ENCODE assay signal across 12 cellular contexts in genomic region chr1:38076038-38076437, GRCh38. TPM values are rescaled to one million over a fixed set of nuclear protein-coding genes. Genes with fewer than 3 reads are reported as not detected.
DNase-seq lines count a peak whose midpoint lies in the region; ATAC-seq and TF ChIP-seq lines count a peak whose summit lies in the region.
"Had no signal": no experiment of that assay in that cellular context is flagged by ENCODE, and none has a peak within 500 bp of the region (broad histone marks: within the 10 kb centered on the region; RNA-seq: fewer than 3 reads in every experiment).

No MANE protein-coding gene starts in this region.

- no peaks in the 10 kb centered on the region for H3K27me3 ChIP-seq in liver (ENCODE audit: control insufficient read depth in 4 of 4, insufficient read depth in 4 of 4, low read length in 3 of 4)

- in situ Hi-C loops in T47D (cut with HindIII; ENCODE audit: low pct_unique_long_range_greater_than_20kb, low sequenced_read_pairs), result no loop called here

- no peak for TF ChIP-seq RAD21 in liver (IDR thresholded peaks at IDR 0.05)

- ATAC-seq in HG02870 (IDR thresholded peaks at IDR 0.05; ENCODE audit: unreplicated experiment) (no peak), HG02642 (IDR thresholded peaks at IDR 0.05; ENCODE audit: poor library complexity, unreplicated experiment) (no peak)

- no peak overlapping the region for H3K9ac ChIP-seq in liver (ENCODE audit: low read depth in 1 of 2, low read length in 2 of 2)

- no peak for TF ChIP-seq CTCF in liver (IDR thresholded peaks at IDR 0.05; ENCODE audit: low read depth, low read length, missing input control)

- WGBS in liver, result 41% methylated on average over 6 of the region's 6 CpGs

- no peak overlapping the region for H3K4me3 ChIP-seq in liver (ENCODE audit: low read depth in 1 of 3, low read length in 3 of 3)
- H3K4me3 ChIP-seq: transverse colon had no signal

- no peaks in the 10 kb centered on the region for H3K9me3 ChIP-seq in liver (ENCODE audit: control insufficient read depth in 4 of 4, low read length in 3 of 4)
- H3K9me3 ChIP-seq: transverse colon had no signal

- peak; percentile 48 for DNase-seq in EH (ENCODE audit: low read depth)
- peak; percentile 25 for DNase-seq in M059J (ENCODE audit: low read depth)
- DNase-seq in T47D (ENCODE audit: low read depth in 1 of 2, low spot score in 1 of 2), result peak; percentile 30 to 63
- no peak for DNase-seq in occipital lobe (lab: John Stamatoyannopoulos, UW)
- DNase-seq in germinal center (ENCODE audit: low spot score), result no peak
- DNase-seq: activated effector memory CD4-positive, alpha-beta T cell treated with Interleukin-2 at 50 U/mL for 16 hours; central memory CD4-positive, alpha-beta T cell; transverse colon had no signal

- H3K27ac ChIP-seq in liver (ENCODE audit: low read depth in 1 of 2, low read length in 2 of 2), result no peak overlapping the region
- H3K27ac ChIP-seq: transverse colon had no signal

- H3K36me3 ChIP-seq in liver (ENCODE audit: control insufficient read depth in 4 of 4, insufficient read depth in 3 of 4, low read depth in 1 of 4, low read length in 3 of 4), result no peaks in the 10 kb centered on the region
- H3K36me3 ChIP-seq: transverse colon had no signal

- no peaks in the 10 kb centered on the region for H3K4me1 ChIP-seq in liver (ENCODE audit: control insufficient read depth in 4 of 4, insufficient read depth in 4 of 4, low read length in 3 of 4)
- H3K4me1 ChIP-seq: transverse colon had no signal

TF ChIP-seq in liver, 16 proteins besides CTCF, POLR2A, EP300 and RAD21:
- TF ChIP-seq, protein P1, sequence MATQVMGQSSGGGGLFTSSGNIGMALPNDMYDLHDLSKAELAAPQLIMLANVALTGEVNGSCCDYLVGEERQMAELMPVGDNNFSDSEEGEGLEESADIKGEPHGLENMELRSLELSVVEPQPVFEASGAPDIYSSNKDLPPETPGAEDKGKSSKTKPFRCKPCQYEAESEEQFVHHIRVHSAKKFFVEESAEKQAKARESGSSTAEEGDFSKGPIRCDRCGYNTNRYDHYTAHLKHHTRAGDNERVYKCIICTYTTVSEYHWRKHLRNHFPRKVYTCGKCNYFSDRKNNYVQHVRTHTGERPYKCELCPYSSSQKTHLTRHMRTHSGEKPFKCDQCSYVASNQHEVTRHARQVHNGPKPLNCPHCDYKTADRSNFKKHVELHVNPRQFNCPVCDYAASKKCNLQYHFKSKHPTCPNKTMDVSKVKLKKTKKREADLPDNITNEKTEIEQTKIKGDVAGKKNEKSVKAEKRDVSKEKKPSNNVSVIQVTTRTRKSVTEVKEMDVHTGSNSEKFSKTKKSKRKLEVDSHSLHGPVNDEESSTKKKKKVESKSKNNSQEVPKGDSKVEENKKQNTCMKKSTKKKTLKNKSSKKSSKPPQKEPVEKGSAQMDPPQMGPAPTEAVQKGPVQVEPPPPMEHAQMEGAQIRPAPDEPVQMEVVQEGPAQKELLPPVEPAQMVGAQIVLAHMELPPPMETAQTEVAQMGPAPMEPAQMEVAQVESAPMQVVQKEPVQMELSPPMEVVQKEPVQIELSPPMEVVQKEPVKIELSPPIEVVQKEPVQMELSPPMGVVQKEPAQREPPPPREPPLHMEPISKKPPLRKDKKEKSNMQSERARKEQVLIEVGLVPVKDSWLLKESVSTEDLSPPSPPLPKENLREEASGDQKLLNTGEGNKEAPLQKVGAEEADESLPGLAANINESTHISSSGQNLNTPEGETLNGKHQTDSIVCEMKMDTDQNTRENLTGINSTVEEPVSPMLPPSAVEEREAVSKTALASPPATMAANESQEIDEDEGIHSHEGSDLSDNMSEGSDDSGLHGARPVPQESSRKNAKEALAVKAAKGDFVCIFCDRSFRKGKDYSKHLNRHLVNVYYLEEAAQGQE (IDR thresholded peaks at IDR 0.05), result peak; percentile 98
- no peak for TF ChIP-seq SP1 (IDR thresholded peaks at IDR 0.05)
TF ChIP-seq in liver: peak in this region for 1.

RNA-seq across cellular contexts. Expression of gene POU3F1, which starts 29.4 kb away (rescaled TPM):
- not detected in 2 replicates for total RNA-seq in M059J (2014; rRNA removed; shearing (Covaris generic))
- total RNA-seq in liver, result not detected
- not detected for polyA plus RNA-seq in liver
- total RNA-seq in occipital lobe, result 9.4 TPM
- total RNA-seq: transverse colon had no signal
- polyA plus RNA-seq: CD14-positive monocyte had no signal

Comparison
In these comparisons a context has a peak if more than half of its experiments do, and no peak if none do; other contexts are left out.
1. DNase-seq: peak in EH (single experiment), M059J (single experiment) and T47D (2 of 2); none in occipital lobe (single experiment) and germinal center (single experiment).